In the genomic region with DNA sequence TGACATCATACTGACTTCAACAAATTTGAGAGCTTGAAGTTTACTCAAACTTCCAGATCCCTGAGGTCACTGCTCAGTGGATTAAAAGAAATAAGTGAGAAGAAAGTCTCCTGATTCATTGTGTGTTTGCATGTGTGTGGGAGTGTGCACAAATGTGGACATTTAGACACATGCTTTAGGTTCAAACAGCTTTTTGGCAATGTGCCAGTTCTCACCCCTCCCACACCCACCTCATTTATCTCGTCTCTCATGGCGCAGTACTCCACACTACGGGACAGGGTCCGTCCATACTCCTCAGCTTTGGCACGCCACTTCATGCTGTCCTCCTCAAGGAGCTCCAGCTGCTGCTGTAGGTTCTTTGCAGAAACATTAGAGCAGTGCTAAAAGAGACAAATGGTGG, we compare ENCODE assay signal across 2 cellular contexts.
TF ChIP-seq lines count a peak whose summit lies in the region.

No MANE protein-coding gene starts in this region.

TF ChIP-seq in K562, 482 proteins besides CTCF, POLR2A, EP300 and RAD21:
- peak; percentile 98 for TF ChIP-seq NFIX (CRISPR knock-in tag; IDR thresholded peaks at IDR 0.05; ENCODE audit: low read depth)
- TF ChIP-seq, protein P1, sequence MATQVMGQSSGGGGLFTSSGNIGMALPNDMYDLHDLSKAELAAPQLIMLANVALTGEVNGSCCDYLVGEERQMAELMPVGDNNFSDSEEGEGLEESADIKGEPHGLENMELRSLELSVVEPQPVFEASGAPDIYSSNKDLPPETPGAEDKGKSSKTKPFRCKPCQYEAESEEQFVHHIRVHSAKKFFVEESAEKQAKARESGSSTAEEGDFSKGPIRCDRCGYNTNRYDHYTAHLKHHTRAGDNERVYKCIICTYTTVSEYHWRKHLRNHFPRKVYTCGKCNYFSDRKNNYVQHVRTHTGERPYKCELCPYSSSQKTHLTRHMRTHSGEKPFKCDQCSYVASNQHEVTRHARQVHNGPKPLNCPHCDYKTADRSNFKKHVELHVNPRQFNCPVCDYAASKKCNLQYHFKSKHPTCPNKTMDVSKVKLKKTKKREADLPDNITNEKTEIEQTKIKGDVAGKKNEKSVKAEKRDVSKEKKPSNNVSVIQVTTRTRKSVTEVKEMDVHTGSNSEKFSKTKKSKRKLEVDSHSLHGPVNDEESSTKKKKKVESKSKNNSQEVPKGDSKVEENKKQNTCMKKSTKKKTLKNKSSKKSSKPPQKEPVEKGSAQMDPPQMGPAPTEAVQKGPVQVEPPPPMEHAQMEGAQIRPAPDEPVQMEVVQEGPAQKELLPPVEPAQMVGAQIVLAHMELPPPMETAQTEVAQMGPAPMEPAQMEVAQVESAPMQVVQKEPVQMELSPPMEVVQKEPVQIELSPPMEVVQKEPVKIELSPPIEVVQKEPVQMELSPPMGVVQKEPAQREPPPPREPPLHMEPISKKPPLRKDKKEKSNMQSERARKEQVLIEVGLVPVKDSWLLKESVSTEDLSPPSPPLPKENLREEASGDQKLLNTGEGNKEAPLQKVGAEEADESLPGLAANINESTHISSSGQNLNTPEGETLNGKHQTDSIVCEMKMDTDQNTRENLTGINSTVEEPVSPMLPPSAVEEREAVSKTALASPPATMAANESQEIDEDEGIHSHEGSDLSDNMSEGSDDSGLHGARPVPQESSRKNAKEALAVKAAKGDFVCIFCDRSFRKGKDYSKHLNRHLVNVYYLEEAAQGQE (CRISPR knock-in tag; IDR thresholded peaks at IDR 0.05; ENCODE audit: low read depth) = no peak
- TF ChIP-seq ZNF143 (CRISPR knock-in tag; IDR thresholded peaks at IDR 0.05) = no peak
- TF ChIP-seq CCNT2 (IDR thresholded peaks at IDR 0.05; ENCODE audit: borderline replicate concordance, extremely low read depth, insufficient read length, low read depth, low read length) = no peak
- no peak for TF ChIP-seq ILK (tag; IDR thresholded peaks at IDR 0.05; ENCODE audit: borderline replicate concordance, low read depth)
- TF ChIP-seq NFIC (IDR thresholded peaks at IDR 0.05) = peak; percentile 100
- peak; percentile 80 for TF ChIP-seq SMAD1 (IDR thresholded peaks at IDR 0.05; ENCODE audit: low read depth, low read length, partially characterized antibody)
- TF ChIP-seq GTF2E2 (tag; IDR thresholded peaks at IDR 0.05) = no peak
- TF ChIP-seq, protein P2, sequence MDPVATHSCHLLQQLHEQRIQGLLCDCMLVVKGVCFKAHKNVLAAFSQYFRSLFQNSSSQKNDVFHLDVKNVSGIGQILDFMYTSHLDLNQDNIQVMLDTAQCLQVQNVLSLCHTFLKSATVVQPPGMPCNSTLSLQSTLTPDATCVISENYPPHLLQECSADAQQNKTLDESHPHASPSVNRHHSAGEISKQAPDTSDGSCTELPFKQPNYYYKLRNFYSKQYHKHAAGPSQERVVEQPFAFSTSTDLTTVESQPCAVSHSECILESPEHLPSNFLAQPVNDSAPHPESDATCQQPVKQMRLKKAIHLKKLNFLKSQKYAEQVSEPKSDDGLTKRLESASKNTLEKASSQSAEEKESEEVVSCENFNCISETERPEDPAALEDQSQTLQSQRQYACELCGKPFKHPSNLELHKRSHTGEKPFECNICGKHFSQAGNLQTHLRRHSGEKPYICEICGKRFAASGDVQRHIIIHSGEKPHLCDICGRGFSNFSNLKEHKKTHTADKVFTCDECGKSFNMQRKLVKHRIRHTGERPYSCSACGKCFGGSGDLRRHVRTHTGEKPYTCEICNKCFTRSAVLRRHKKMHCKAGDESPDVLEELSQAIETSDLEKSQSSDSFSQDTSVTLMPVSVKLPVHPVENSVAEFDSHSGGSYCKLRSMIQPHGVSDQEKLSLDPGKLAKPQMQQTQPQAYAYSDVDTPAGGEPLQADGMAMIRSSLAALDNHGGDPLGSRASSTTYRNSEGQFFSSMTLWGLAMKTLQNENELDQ (CRISPR knock-in tag; IDR thresholded peaks at IDR 0.05; ENCODE audit: borderline replicate concordance) = no peak
- TF ChIP-seq GATA2 (CRISPR knock-in tag; IDR thresholded peaks at IDR 0.05) = no peak
- 0 out of 2 replicates have a peak, but pooled peaks have one; percentile 3 for TF ChIP-seq CBFA2T3 (IDR thresholded peaks at IDR 0.05)

TF ChIP-seq in neural cell, 6 proteins besides CTCF, POLR2A, EP300 and RAD21:
- TF ChIP-seq POLR2AphosphoS5 (IDR thresholded peaks at IDR 0.05) (no peak), EZH2 (IDR thresholded peaks at IDR 0.05; ENCODE audit: borderline replicate concordance, insufficient read depth, low read length, poor library complexity, severe bottlenecking) (no peak), TAF1 (IDR thresholded peaks at IDR 0.05; ENCODE audit: low read depth) (no peak), SMC3 (conservative IDR thresholded peaks at IDR 0.05; ENCODE audit: poor library complexity) (no peak), MXI1 (conservative IDR thresholded peaks at IDR 0.05; ENCODE audit: poor library complexity, severe bottlenecking) (no peak)
- TF ChIP-seq, protein P1 (IDR thresholded peaks at IDR 0.05; ENCODE audit: borderline replicate concordance) = no peak
TF ChIP-seq in neural cell: peak in this region for 0.
